Comparison of ENCODE assay signal across 8 cellular contexts in genomic region chr16:5448798-5449197, GRCh38.
"Had no signal": no experiment of that assay in that cellular context is flagged by ENCODE, and none has a peak within 500 bp of the region (broad histone marks: within the 10 kb centered on the region; RNA-seq: fewer than 3 reads in every experiment).

No MANE protein-coding gene starts in this region.

- DNase-seq: GDM1, GF-D8 had no signal

- FAIRE-seq: G401.6, GM12878, GM12891, GM12892, GM18507, GM19239 had no signal

- ATAC-seq: GM12878 had no signal

- H3K4me3 ChIP-seq: GM12878 had no signal
